ENCODE assay signal across 36 cellular contexts in the genomic region with DNA sequence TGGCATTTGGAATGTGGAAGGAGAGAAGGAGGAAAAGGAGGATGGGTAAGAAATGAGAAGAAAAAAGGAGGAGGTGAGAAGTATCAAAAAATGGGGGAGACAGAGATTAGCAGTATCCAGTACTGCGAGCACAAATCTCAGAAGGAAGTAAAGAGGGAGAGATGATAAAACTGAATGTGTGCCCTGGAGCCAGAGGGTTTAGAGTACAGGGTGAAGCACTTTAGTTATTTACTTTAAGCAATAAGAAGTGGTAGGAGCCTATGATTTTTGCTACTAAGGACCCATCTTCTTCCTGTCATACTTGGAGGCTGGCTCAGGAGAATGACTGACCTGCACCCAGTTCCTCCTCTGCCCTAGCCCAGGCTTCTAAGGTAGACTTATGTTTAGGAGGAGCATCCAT.
"Had no signal": no experiment of that assay in that cellular context is flagged by ENCODE, and none has a peak within 500 bp of the region (broad histone marks: within the 10 kb centered on the region; RNA-seq: fewer than 3 reads in every experiment).

No MANE protein-coding gene starts in this region.

- H3K27ac Mint-ChIP-seq: activated B cell treated with CpG ODN at 0.5 μM for 24 hours; activated CD4-positive, alpha-beta memory T cell treated with anti-CD3 and anti-CD28 coated beads, Interleukin-2, amount 10 ng/mL, durations not matched to agents 7 days and 5 days; activated CD8-positive, alpha-beta memory T cell treated with anti-CD3 and anti-CD28 coated beads, Interleukin-2, amount 10 ng/mL, durations not matched to agents 7 days and 5 days; activated naive CD4-positive, alpha-beta T cell treated with anti-CD3 and anti-CD28 coated beads, Interleukin-2, amount 50 U/mL, for 24 hours; activated T-helper 2 cell treated with anti-CD3 and anti-CD28 coated beads, Interferon-gamma antibody, Interleukin-2, Interleukin-4, amounts not matched to agents 10 μg/mL and 5 μg/mL and 100 μg/mL, durations not matched to agents 14 hours and 24 hours and 36 hours; brain had no signal

- H2AFZ ChIP-seq: PC-9 had no signal

- ATAC-seq: activated CD8-positive, alpha-beta memory T cell treated with anti-CD3 and anti-CD28 coated beads, Interleukin-2, amount 10 ng/mL, durations not matched to agents 7 days and 5 days; Right ventricle myocardium inferior had no signal

- H3K36me3 Mint-ChIP-seq: activated CD8-positive, alpha-beta memory T cell treated with anti-CD3 and anti-CD28 coated beads, Interleukin-2, amount 10 ng/mL, durations not matched to agents 7 days and 5 days; activated naive CD4-positive, alpha-beta T cell treated with anti-CD3 and anti-CD28 coated beads, Interleukin-2, amount 50 U/mL, for 24 hours; brain had no signal

- DNase-seq: activated B cell treated with CpG ODN at 0.5 μM for 24 hours; activated CD4-positive, alpha-beta memory T cell treated with anti-CD3 and anti-CD28 coated beads, Interleukin-2, amount 10 ng/mL, durations not matched to agents 7 days and 5 days; activated CD4-positive, alpha-beta T cell treated with anti-CD3 and anti-CD28 coated beads for 4 hours; activated CD4-positive, alpha-beta T cell treated with anti-CD3 and anti-CD28 coated beads, Interleukin-2, amount 50 U/mL, for 1 hour; activated CD4-positive, CD25-positive, alpha-beta regulatory T cell treated with anti-CD3 and anti-CD28 coated beads, Interleukin-2, amount 50 U/mL, for 72 hours; activated CD8-positive, alpha-beta memory T cell treated with anti-CD3 and anti-CD28 coated beads for 24 hours; activated CD8-positive, alpha-beta memory T cell treated with anti-CD3 and anti-CD28 coated beads, Interleukin-2, amount 10 ng/mL, durations not matched to agents 7 days and 5 days; activated CD8-positive, alpha-beta memory T cell treated with anti-CD3 and anti-CD28 coated beads, Interleukin-2, amount 50 U/mL, for 48 hours; activated gamma-delta T cell; activated naive CD4-positive, alpha-beta T cell treated with Interleukin-2 at 50 U/mL for 16 hours; activated T-cell treated with anti-CD3 and anti-CD28 coated beads, Interleukin-2, amount 50 U/mL, for 48 hours; anterior cingulate cortex; caudate nucleus; cerebellar nuclear complex; NCI-H1092 treated with DMSO at 0.1 percent for 48 hours; NCI-H1417; NCI-H146; NCI-H187; NCI-H2029 treated with DMSO at 0.1 percent for 48 hours; NCI-H2107; NCI-H2171; NCI-H510A; NCI-H526; NCI-H748 treated with DMSO at 0.1 percent for 48 hours; NK-92 treated with Interleukin-12 subunit alpha and Interleukin-12 subunit beta, amount 100 ng/mL, for 24 hours; PC-9; SW 1271; T-helper 1 cell; T-helper 2 cell; T-helper 9 cell had no signal

- H3K4me3 Mint-ChIP-seq: activated B cell treated with CpG ODN at 0.5 μM for 24 hours; activated CD4-positive, alpha-beta memory T cell treated with anti-CD3 and anti-CD28 coated beads, Interleukin-2, amount 10 ng/mL, durations not matched to agents 7 days and 5 days; activated CD8-positive, alpha-beta memory T cell treated with anti-CD3 and anti-CD28 coated beads, Interleukin-2, amount 10 ng/mL, durations not matched to agents 7 days and 5 days; activated naive CD4-positive, alpha-beta T cell treated with anti-CD3 and anti-CD28 coated beads, Interleukin-2, amount 50 U/mL, for 24 hours; brain had no signal

- H3K4me2 ChIP-seq: PC-9 had no signal

- H3K9me3 Mint-ChIP-seq: activated B cell treated with CpG ODN at 0.5 μM for 24 hours; activated CD4-positive, alpha-beta memory T cell treated with anti-CD3 and anti-CD28 coated beads, Interleukin-2, amount 10 ng/mL, durations not matched to agents 7 days and 5 days; activated naive CD4-positive, alpha-beta T cell treated with anti-CD3 and anti-CD28 coated beads, Interleukin-2, amount 50 U/mL, for 24 hours; activated T-helper 2 cell treated with anti-CD3 and anti-CD28 coated beads, Interferon-gamma antibody, Interleukin-2, Interleukin-4, amounts not matched to agents 10 μg/mL and 5 μg/mL and 100 μg/mL, durations not matched to agents 14 hours and 24 hours and 36 hours; brain had no signal

- H3K4me1 Mint-ChIP-seq: activated CD4-positive, alpha-beta memory T cell treated with anti-CD3 and anti-CD28 coated beads, Interleukin-2, amount 10 ng/mL, durations not matched to agents 7 days and 5 days; activated naive CD4-positive, alpha-beta T cell treated with anti-CD3 and anti-CD28 coated beads, Interleukin-2, amount 50 U/mL, for 24 hours; brain had no signal

- H3K27ac ChIP-seq: PC-9, RWPE1, VCaP had no signal

- H3K4me3 ChIP-seq: PC-9 had no signal
